In genomic region chr13:97011446-97012131, GRCh38 we compare ENCODE assay signal across 22 cellular contexts. TPM values are rescaled to one million over a fixed set of nuclear protein-coding genes. Genes with fewer than 3 reads are reported as not detected.
"Had no signal": no experiment of that assay in that cellular context is flagged by ENCODE, and none has a peak within 500 bp of the region (broad histone marks: within the 10 kb centered on the region; RNA-seq: fewer than 3 reads in every experiment).

No MANE protein-coding gene starts in this region.

- H3K27ac ChIP-seq: heart left ventricle, neutrophil, right atrium auricular region, sigmoid colon, skin epidermis, testis, tibial nerve had no signal

- H3K9me3 ChIP-seq: heart left ventricle, neutrophil, right atrium auricular region, sigmoid colon, testis, tibial nerve had no signal

- DNase-seq: cortex of kidney; effector memory CD4-positive, alpha-beta T cell; heart left ventricle; hippocampal formation; kidney glomerular epithelial cell; naive thymus-derived CD4-positive, alpha-beta T cell; nephron progenitor cell; sigmoid colon; stimulated activated CD4-positive, alpha-beta T cell treated with anti-CD3 and anti-CD28 coated beads, Interleukin-2, amount 100 ng/mL, for 24 hours; stimulated activated CD4-positive, alpha-beta T cell treated with anti-CD3 and anti-CD28 coated beads, Interleukin-4, amount 100 ng/mL, for 4 hours; stimulated activated naive B cell treated with anti-CD40 and anti-IgM and Interleukin-4, amounts not matched to agents 10 μg/mL and 1 μg/mL and 100 μg/mL, for 72 hours; stimulated activated naive CD8-positive, alpha-beta T cell treated with anti-CD3 and anti-CD28 coated beads, Interleukin-15, amount 100 ng/mL, for 72 hours had no signal

- H3K4me3 ChIP-seq: heart left ventricle, right atrium auricular region, sigmoid colon, skin epidermis, testis, tibial nerve had no signal

- H3K27me3 ChIP-seq: right atrium auricular region, sigmoid colon, testis, tibial nerve had no signal

- H3K4me1 ChIP-seq: heart left ventricle, right atrium auricular region, sigmoid colon, testis, tibial nerve had no signal

- FAIRE-seq: endometrium, frontal cortex had no signal

- H3K36me3 ChIP-seq: heart left ventricle, neutrophil, right atrium auricular region, sigmoid colon, tibial nerve had no signal

- ATAC-seq: esophagus mucosa; heart left ventricle; naive thymus-derived CD4-positive, alpha-beta T cell; stimulated activated naive B cell treated with anti-CD40 and anti-IgM and Interleukin-4, amounts not matched to agents 10 μg/mL and 1 μg/mL and 100 μg/mL, for 72 hours; stimulated activated naive CD8-positive, alpha-beta T cell treated with anti-CD3 and anti-CD28 coated beads, Interleukin-15, amount 100 ng/mL, for 72 hours had no signal

RNA-seq across cellular contexts. Expression of gene OXGR1, which starts 17.3 kb away (rescaled TPM):
- polyA plus RNA-seq: fibroblast of lung; liver; naive thymus-derived CD4-positive, alpha-beta T cell had no signal
